Comparison of ENCODE assay signal across 14 cellular contexts in genomic region chr20:43895235-43895634, GRCh38. TPM values are rescaled to one million over a fixed set of nuclear protein-coding genes. Genes with fewer than 3 reads are reported as not detected.
"Had no signal": no experiment of that assay in that cellular context is flagged by ENCODE, and none has a peak within 500 bp of the region (broad histone marks: within the 10 kb centered on the region; RNA-seq: fewer than 3 reads in every experiment).

No MANE protein-coding gene starts in this region.

- DNase-seq: activated CD4-positive, alpha-beta T cell treated with anti-CD3 and anti-CD28 coated beads, Interleukin-2, amount 50 U/mL, for 48 hours; activated CD4-positive, CD25-positive, alpha-beta regulatory T cell treated with anti-CD3 and anti-CD28 coated beads, Interleukin-2, amount 50 U/mL, for 72 hours; activated effector memory CD4-positive, alpha-beta T cell treated with anti-CD3 and anti-CD28 coated beads, Interleukin-2, amount 50 U/mL, for 16 hours; activated T-cell treated with anti-CD3 and anti-CD28 coated beads, Interleukin-2, amount 50 U/mL, for 4 hours; amniotic stem cell; esophagus squamous epithelium; left ventricle myocardium superior; mesenchymal stem cell; sigmoid colon; stimulated activated CD4-positive, alpha-beta T cell treated with anti-CD3 and anti-CD28 coated beads, Interleukin-2, amount 100 ng/mL, for 48 hours; stimulated activated naive CD8-positive, alpha-beta T cell treated with anti-CD3 and anti-CD28 coated beads, Interleukin-15, Interleukin-2, amounts not matched to agents 100 U/mL and 50 U/mL, for 24 hours; T-helper 2 cell; upper lobe of right lung had no signal

RNA-seq across cellular contexts. Expression of gene TOX2, which starts 19.4 kb away (rescaled TPM):
- total RNA-seq: osteocyte had no signal
